In the genomic region with DNA sequence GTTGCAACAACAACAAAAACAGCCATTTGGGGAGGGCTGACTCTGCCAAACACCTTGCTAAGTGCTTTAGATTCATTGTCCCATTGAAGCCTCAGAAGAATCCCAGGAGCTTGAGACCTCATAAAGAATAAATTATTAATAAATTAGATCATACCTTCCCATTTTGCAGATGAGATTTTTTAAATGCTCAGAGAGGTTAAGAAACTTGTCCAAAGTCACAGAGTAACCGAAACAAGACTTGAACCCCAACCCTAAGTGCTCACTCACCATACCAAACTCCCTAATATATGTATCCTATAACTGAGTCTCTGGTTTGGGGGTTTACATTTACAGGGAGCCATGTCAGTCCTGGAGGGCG, we compare ENCODE assay signal across 32 cellular contexts. TPM values are rescaled to one million over a fixed set of nuclear protein-coding genes. Genes with fewer than 3 reads are reported as not detected.
DNase-seq lines count a peak whose midpoint lies in the region; TF ChIP-seq lines count a peak whose summit lies in the region.
"Had no signal": no experiment of that assay in that cellular context is flagged by ENCODE, and none has a peak within 500 bp of the region (broad histone marks: within the 10 kb centered on the region; RNA-seq: fewer than 3 reads in every experiment).

No MANE protein-coding gene starts in this region.

- 60 to 73% methylated on average over 2 of the region's 2 CpGs for WGBS in ectodermal cell, 2 experiments
- WGBS in tibial nerve, 2 donors = 74 to 75% methylated on average over 2 of the region's 2 CpGs

- no peak for TF ChIP-seq EP300 in tibial nerve (IDR thresholded peaks at IDR 0.05)

- H3K27me3 ChIP-seq in HUES6 (ENCODE audit: control insufficient read depth, insufficient read depth, low read length) = no peaks in the 10 kb centered on the region
- H3K27me3 ChIP-seq in ectodermal cell (ENCODE audit: control insufficient read depth, insufficient read depth, low read length, poor library complexity, severe bottlenecking) = no peaks in the 10 kb centered on the region
- peaks cover 0 to 10% of the 10 kb centered on the region in 2 donors for H3K27me3 ChIP-seq in tibial nerve
- H3K27me3 ChIP-seq: brain microvascular endothelial cell, ovary had no signal

- POLR2A ChIA-PET in RWPE1 (lab: Yijun Ruan, JAX; ENCODE audit: low non-redundant PET) = no interaction called here

- no peak for TF ChIP-seq POLR2A in tibial nerve (IDR thresholded peaks at IDR 0.05)

- H3K27me3 Mint-ChIP-seq in type B pancreatic cell = no peaks in the 10 kb centered on the region
- H3K27me3 Mint-ChIP-seq: activated CD4-positive, alpha-beta memory T cell treated with anti-CD3 and anti-CD28 coated beads for 36 hours had no signal

- H3K27ac Mint-ChIP-seq in type B pancreatic cell = peak overlapping the region; percentile 95
- H3K27ac Mint-ChIP-seq: activated CD4-positive, alpha-beta memory T cell treated with anti-CD3 and anti-CD28 coated beads for 36 hours; activated naive CD4-positive, alpha-beta T cell treated with anti-CD3 and anti-CD28 coated beads, Interleukin-2, amount 10 ng/mL, durations not matched to agents 7 days and 5 days; activated T-helper 1 cell treated with anti-CD3 and anti-CD28 coated beads, Interleukin-12 subunit alpha, Interleukin-12 subunit beta, Interleukin-2, Interleukin-4 antibody, amounts not matched to agents 30 ng/mL and 10 ng/mL and 1 ng/mL, durations not matched to agents 14 hours and 24 hours and 36 hours; mesothelial cell of epicardium; natural killer cell had no signal

- H3K4me1 ChIP-seq in HUES6 (ENCODE audit: control insufficient read depth, insufficient read depth, low read length) (peaks cover 36% of the 10 kb centered on the region; the same call in 1 of the 2 replicates), ectodermal cell (ENCODE audit: control insufficient read depth, insufficient read depth, low read length) (peaks cover 20% of the 10 kb centered on the region), tibial nerve (no peaks in the 10 kb centered on the region)
- H3K4me1 ChIP-seq: gastroesophageal sphincter, spleen had no signal

- no peak for TF ChIP-seq CTCF in type B pancreatic cell (conservative IDR thresholded peaks at IDR 0.05)
- no peak for TF ChIP-seq CTCF in RWPE1 (conservative IDR thresholded peaks at IDR 0.05; ENCODE audit: low read depth)
- TF ChIP-seq CTCF in tibial nerve (IDR thresholded peaks at IDR 0.05) = no peak

- H3K4me1 Mint-ChIP-seq in type B pancreatic cell (ENCODE audit: unreplicated experiment) = peaks cover 21% of the 10 kb centered on the region
- H3K4me1 Mint-ChIP-seq: activated naive CD4-positive, alpha-beta T cell treated with anti-CD3 and anti-CD28 coated beads, Interleukin-2, amount 10 ng/mL, durations not matched to agents 7 days and 5 days had no signal

- no peaks in the 10 kb centered on the region for H3K36me3 ChIP-seq in HUES6 (ENCODE audit: control insufficient read depth, insufficient read depth, low read length)
- H3K36me3 ChIP-seq in ectodermal cell (ENCODE audit: control insufficient read depth, insufficient read depth, low read length) = no peaks in the 10 kb centered on the region
- no peaks in the 10 kb centered on the region for H3K36me3 ChIP-seq in tibial nerve
- H3K36me3 ChIP-seq: brain microvascular endothelial cell, gastroesophageal sphincter, ovary, spleen had no signal

- H3K9me3 ChIP-seq in HUES6 (ENCODE audit: control insufficient read depth, insufficient read depth, low read depth, low read length) = no peaks in the 10 kb centered on the region
- no peaks in the 10 kb centered on the region for H3K9me3 ChIP-seq in ectodermal cell (ENCODE audit: control insufficient read depth, low read length)
- H3K9me3 ChIP-seq in tibial nerve = no peaks in the 10 kb centered on the region
- H3K9me3 ChIP-seq: gastroesophageal sphincter, ovary, spleen had no signal

- CTCF ChIA-PET in RWPE1 (lab: Yijun Ruan, JAX) = interaction anchor here (0.6 to 2.0 kb wide), 2 partner anchors 8 to 14 kb away, joined by 5 to 9 read pairs; no protein-coding TSS in a partner anchor

- peak; percentile 9 for DNase-seq in kidney tubule cell (ENCODE audit: low spot score)
- no peak for DNase-seq in type B pancreatic cell (ENCODE audit: extremely low spot score, unreplicated experiment)
- DNase-seq in NCI-H2171 (lab: John Stamatoyannopoulos, UW) = no peak
- no peak for DNase-seq in RWPE1 (ENCODE audit: low spot score)
- no peak for DNase-seq in tibial nerve (ENCODE audit: low spot score in 2 of 2)
- DNase-seq: activated CD4-positive, alpha-beta memory T cell treated with anti-CD3 and anti-CD28 coated beads for 36 hours; activated CD4-positive, CD25-positive, alpha-beta regulatory T cell treated with anti-CD3 and anti-CD28 coated beads, Interleukin-2, amount 50 U/mL, for 72 hours; activated CD8-positive, alpha-beta memory T cell treated with anti-CD3 and anti-CD28 coated beads, Interleukin-2, amount 50 U/mL, for 4 hours; activated naive CD4-positive, alpha-beta T cell treated with anti-CD3 and anti-CD28 coated beads, Interleukin-2, amount 10 ng/mL, durations not matched to agents 7 days and 5 days; brain microvascular endothelial cell; DND-41; effector CD8-positive, alpha-beta T cell; hippocampal formation; left ventricle myocardium superior; natural killer cell; NCI-H1092 treated with DMSO at 0.1 percent for 48 hours; NCI-H2081; NCI-H345; NCI-H748 treated with DMSO at 0.1 percent for 48 hours; ovary; retina; RPMI8226; spleen had no signal

- H3K9me3 Mint-ChIP-seq in type B pancreatic cell = no peaks in the 10 kb centered on the region
- H3K9me3 Mint-ChIP-seq: activated CD4-positive, alpha-beta memory T cell treated with anti-CD3 and anti-CD28 coated beads for 36 hours; activated naive CD4-positive, alpha-beta T cell treated with anti-CD3 and anti-CD28 coated beads, Interleukin-2, amount 10 ng/mL, durations not matched to agents 7 days and 5 days; activated T-helper 1 cell treated with anti-CD3 and anti-CD28 coated beads, Interleukin-12 subunit alpha, Interleukin-12 subunit beta, Interleukin-2, Interleukin-4 antibody, amounts not matched to agents 30 ng/mL and 10 ng/mL and 1 ng/mL, durations not matched to agents 14 hours and 24 hours and 36 hours; CD14-positive monocyte; mesothelial cell of epicardium; natural killer cell had no signal

- H3K36me3 Mint-ChIP-seq in type B pancreatic cell = no peaks in the 10 kb centered on the region
- H3K36me3 Mint-ChIP-seq: activated CD4-positive, alpha-beta memory T cell treated with anti-CD3 and anti-CD28 coated beads for 36 hours; activated naive CD4-positive, alpha-beta T cell treated with anti-CD3 and anti-CD28 coated beads, Interleukin-2, amount 10 ng/mL, durations not matched to agents 7 days and 5 days; CD14-positive monocyte; mesothelial cell of epicardium; natural killer cell had no signal

- H3K27ac ChIP-seq in HUES6 (ENCODE audit: low read depth, low read length) = peak overlapping the region; percentile 64; the same call in 1 of the 2 replicates
- peak overlapping the region; percentile 93 for H3K27ac ChIP-seq in ectodermal cell (ENCODE audit: insufficient read depth, low read depth, low read length, poor library complexity, severe bottlenecking)
- no peak overlapping the region for H3K27ac ChIP-seq in RWPE1
- no peak overlapping the region for H3K27ac ChIP-seq in tibial nerve
- H3K27ac ChIP-seq: brain microvascular endothelial cell, gastroesophageal sphincter, HL-60, ovary, spleen had no signal

- H3K4me3 ChIP-seq in HUES6 (ENCODE audit: low read depth, low read length) = no peak overlapping the region
- no peak overlapping the region for H3K4me3 ChIP-seq in ectodermal cell (ENCODE audit: insufficient read depth, low read depth, low read length)
- H3K4me3 ChIP-seq in tibial nerve = no peak overlapping the region
- H3K4me3 ChIP-seq: gastroesophageal sphincter, ovary, spleen had no signal

- peak overlapping the region; percentile 69 for H3K9ac ChIP-seq in HUES6 (ENCODE audit: low read length)

- H3K4me3 Mint-ChIP-seq in type B pancreatic cell = no peak overlapping the region
- H3K4me3 Mint-ChIP-seq: activated CD4-positive, alpha-beta memory T cell treated with anti-CD3 and anti-CD28 coated beads for 36 hours; activated naive CD4-positive, alpha-beta T cell treated with anti-CD3 and anti-CD28 coated beads, Interleukin-2, amount 10 ng/mL, durations not matched to agents 7 days and 5 days; activated T-helper 1 cell treated with anti-CD3 and anti-CD28 coated beads, Interleukin-12 subunit alpha, Interleukin-12 subunit beta, Interleukin-2, Interleukin-4 antibody, amounts not matched to agents 30 ng/mL and 10 ng/mL and 1 ng/mL, durations not matched to agents 14 hours and 24 hours and 36 hours; CD14-positive monocyte; mesothelial cell of epicardium; natural killer cell had no signal

RNA-seq across cellular contexts. Expression of a gene that starts 3.6 kb away (rescaled TPM):
- 8.1 TPM for polyA plus RNA-seq in ectodermal cell (2013, experiment 1 of 4)
- polyA plus RNA-seq in ectodermal cell (2013, experiment 2 of 4) = 7.5 TPM
- 4.6 TPM for polyA plus RNA-seq in ectodermal cell (2013, experiment 3 of 4)
- 7.4 TPM for polyA plus RNA-seq in ectodermal cell (2013, experiment 4 of 4)
- total RNA-seq in type B pancreatic cell (ENCODE audit: low replicate concordance) = 20.0 and 67.7 TPM in 2 replicates
- total RNA-seq in tibial nerve = under 1 TPM in 1 of 4 donors, not detected in 3; under 0.01 TPM
- total RNA-seq: left ventricle myocardium superior had no signal
- polyA plus RNA-seq: CD14-positive monocyte had no signal

RNA-seq across cellular contexts. Expression of a gene that starts 22.2 kb away (rescaled TPM):
- polyA plus RNA-seq in ectodermal cell (2013, experiment 1 of 4) = not detected
- polyA plus RNA-seq in ectodermal cell (2013, experiment 2 of 4) = not detected
- not detected for polyA plus RNA-seq in ectodermal cell (2013, experiment 3 of 4)
- not detected for polyA plus RNA-seq in ectodermal cell (2013, experiment 4 of 4)
- total RNA-seq in type B pancreatic cell (ENCODE audit: low replicate concordance) (not detected in 2 replicates), tibial nerve (not detected)
- total RNA-seq: activated CD4-positive, alpha-beta memory T cell treated with anti-CD3 and anti-CD28 coated beads for 36 hours; activated T-helper 1 cell treated with anti-CD3 and anti-CD28 coated beads, Interleukin-12 subunit alpha, Interleukin-12 subunit beta, Interleukin-2, Interleukin-4 antibody, amounts not matched to agents 30 ng/mL and 10 ng/mL and 1 ng/mL, durations not matched to agents 14 hours and 24 hours and 36 hours; cerebellum; left ventricle myocardium superior; mesothelial cell of epicardium; T-helper 1 cell treated with Interleukin-12 subunit alpha and Interleukin-12 subunit beta and Interleukin-4 antibody, amounts not matched to agents 30 ng/mL and 1 ng/mL, for 36 hours had no signal
- polyA plus RNA-seq: CD14-positive monocyte had no signal

RNA-seq across cellular contexts. Expression of a gene that starts 32.6 kb away (rescaled TPM):
- polyA plus RNA-seq in ectodermal cell (2013, experiment 1 of 4) = not detected
- polyA plus RNA-seq in ectodermal cell (2013, experiment 2 of 4) = 1.2 TPM
- polyA plus RNA-seq in ectodermal cell (2013, experiment 3 of 4) = 1.1 TPM
- polyA plus RNA-seq in ectodermal cell (2013, experiment 4 of 4) = 1.7 TPM
- total RNA-seq in type B pancreatic cell (ENCODE audit: low replicate concordance) (0.75 and 0.93 TPM in 2 replicates), tibial nerve (1 to 10 TPM in 1 of 4 donors, not detected in 3; 4.8 TPM)
- total RNA-seq: cerebellum had no signal

RNA-seq across cellular contexts. Expression of a gene that starts 43.9 kb away (rescaled TPM):
- polyA plus RNA-seq in ectodermal cell (2013, experiment 1 of 4) = 15.8 TPM
- polyA plus RNA-seq in ectodermal cell (2013, experiment 2 of 4) = 18.3 TPM
- polyA plus RNA-seq in ectodermal cell (2013, experiment 3 of 4) = 13.1 TPM
- 15.9 TPM for polyA plus RNA-seq in ectodermal cell (2013, experiment 4 of 4)
- total RNA-seq in type B pancreatic cell (ENCODE audit: low replicate concordance) = 27.1 and 50.5 TPM in 2 replicates
- total RNA-seq in tibial nerve = 10 to 100 TPM; 13.8 to 48.3 (median 19.7) TPM

Comparison
In these comparisons a context has a peak if more than half of its experiments do, and no peak if none do; other contexts are left out.
1. H3K27ac ChIP-seq: peak in HUES6 (single experiment) and ectodermal cell (single experiment); none in RWPE1 (single experiment) and tibial nerve (0 of 4).
2. RNA of a gene that starts 3.6 kb away (total RNA-seq): 20.0 to 67.7 TPM in type B pancreatic cell; under 0.01 TPM in tibial nerve; every median in the first group is over 10 times any median in the second.